Comparison of ENCODE assay signal across 6 cellular contexts in the genomic region with DNA sequence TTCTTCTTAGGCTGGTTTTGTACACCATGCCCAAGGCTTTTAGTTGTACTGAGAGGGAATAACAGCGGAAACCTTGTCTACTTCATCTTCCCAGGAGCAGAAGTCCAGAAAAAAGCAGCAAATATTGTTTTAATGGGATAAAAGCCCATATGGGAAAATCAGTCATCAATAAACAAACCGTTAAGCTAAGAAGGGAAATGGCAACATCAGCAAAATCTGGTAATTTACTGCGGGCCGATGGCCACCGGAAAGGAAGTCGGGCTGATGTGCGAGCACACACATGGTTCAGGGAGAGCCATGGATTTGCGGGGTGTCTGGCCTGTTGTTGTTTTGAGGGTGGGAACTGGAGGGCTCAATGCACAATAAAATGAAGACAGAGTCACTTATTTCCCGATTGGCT.
"Had no signal": no experiment of that assay in that cellular context is flagged by ENCODE, and none has a peak within 500 bp of the region (broad histone marks: within the 10 kb centered on the region; RNA-seq: fewer than 3 reads in every experiment).

No MANE protein-coding gene starts in this region.

- FAIRE-seq: HTR-8/SVneo had no signal

- H3K27ac ChIP-seq: KMS-11 had no signal

- H3K4me2 ChIP-seq: KMS-11 had no signal

- DNase-seq: GOT3, H7, HCEC 1CT, KBM-7 had no signal

- H3K9ac ChIP-seq: KMS-11 had no signal
